ENCODE assay signal across 10 cellular contexts in genomic region chr7:22640269-22640668, GRCh38.
A peak's percentile ranks its signal among the peaks of the same experiment; 100 is the strongest.
DNase-seq lines count a peak whose midpoint lies in the region; ATAC-seq, FAIRE-seq and TF ChIP-seq lines count a peak whose summit lies in the region.
"Had no signal": no experiment of that assay in that cellular context is flagged by ENCODE, and none has a peak within 500 bp of the region (broad histone marks: within the 10 kb centered on the region; RNA-seq: fewer than 3 reads in every experiment).

No MANE protein-coding gene starts in this region.

- peak; percentile 51 to 59 for DNase-seq in activated T-cell treated with anti-CD3 and anti-CD28 coated beads, Interleukin-2, amount 50 U/mL, for 48 hours
- DNase-seq in prostate gland (ENCODE audit: low spot score) (no peak), ureter (ENCODE audit: low spot score) (no peak), NOMO-1 treated with DMSO at 0.1 percent for 48 hours (lab: John Stamatoyannopoulos, UW; ENCODE audit: unreplicated experiment) (no peak), HepG2 (ENCODE audit: low spot score) (no peak)
- DNase-seq: COR-L47, T-helper 17 cell had no signal

- no peak for FAIRE-seq in HepG2 (lab: Jason Lieb, UNC)

- no peak for TF ChIP-seq RAD21 in HepG2 (CRISPR knock-in tag; IDR thresholded peaks at IDR 0.05)

- H3K4me3 ChIP-seq in prostate gland (no peak overlapping the region), HepG2 (replicated peaks in 1 of 3; ENCODE audit: insufficient read depth in 1 of 3, low read depth in 2 of 3, low read length in 3 of 3) (no peak overlapping the region)

- H3K4me2 ChIP-seq in HepG2 (ENCODE audit: low read depth, low read length) = no peak overlapping the region

- H4K20me1 ChIP-seq in HepG2 (ENCODE audit: insufficient read depth, low read length) = no peaks in the 10 kb centered on the region

- ATAC-seq in GM18498 (IDR thresholded peaks at IDR 0.05; ENCODE audit: unreplicated experiment) (peak; percentile 98), GM19455 (IDR thresholded peaks at IDR 0.05; ENCODE audit: unreplicated experiment) (peak; percentile 98), HG03045 (IDR thresholded peaks at IDR 0.05; ENCODE audit: unreplicated experiment) (peak; percentile 92), HepG2 (no peak)
- ATAC-seq: T-helper 17 cell had no signal

- TF ChIP-seq EP300 in HepG2 (IDR thresholded peaks at IDR 0.05; ENCODE audit: low read depth in 2 of 2, low read length in 2 of 2) (no peak), HepG2 (CRISPR knock-in tag; IDR thresholded peaks at IDR 0.05; ENCODE audit: borderline replicate concordance) (no peak)

- WGBS in prostate gland = 93% methylated on average over 8 of the region's 8 CpGs
- 47% methylated on average over 8 of the region's 8 CpGs for WGBS in HepG2 (ENCODE audit: low lambda C conversion rate)

- no peak for TF ChIP-seq CTCF in prostate gland (IDR thresholded peaks at IDR 0.05)
- no peak for TF ChIP-seq CTCF in HepG2 (CRISPR knock-in tag; IDR thresholded peaks at IDR 0.05)

- H3K27ac ChIP-seq in prostate gland = no peak overlapping the region
- no peak overlapping the region for H3K27ac ChIP-seq in HepG2 (ENCODE audit: extremely low read length, insufficient read depth, low read length)

- H3K4me1 ChIP-seq in prostate gland (replicated peaks) (no peaks in the 10 kb centered on the region), HepG2 (ENCODE audit: insufficient read depth, low read length) (no peaks in the 10 kb centered on the region)

- TF ChIP-seq POLR2A in prostate gland (IDR thresholded peaks at IDR 0.05) (no peak), HepG2 (IDR thresholded peaks at IDR 0.05; ENCODE audit: insufficient read depth in 1 of 2, low read depth in 2 of 2, low read length in 2 of 2) (no peak)

- intact Hi-C loops in prostate gland (cut with DNase I) (no loop called here), HepG2 (cut with micrococcal nuclease; ENCODE audit: unreplicated experiment) (no loop called here)

- CTCF ChIA-PET in HepG2 (lab: Yijun Ruan, JAX; ENCODE audit: low intra/inter-chr PET ratio, low total read pairs) = no interaction called here

- no peak overlapping the region for H3K9ac ChIP-seq in HepG2 (ENCODE audit: insufficient read depth, low read depth, low read length)

- peaks cover 4% of the 10 kb centered on the region for H3K27me3 ChIP-seq in prostate gland (replicated peaks; ENCODE audit: insufficient read depth)
- 0 out of 5 replicates have a peak, but pooled peaks cover 0 to 2% of the 10 kb centered on the region in 2 experiments for H3K27me3 ChIP-seq in HepG2 (ENCODE audit: control insufficient read depth in 1 of 2, insufficient read depth in 2 of 2, low read length in 2 of 2)

- H3K36me3 ChIP-seq in prostate gland (no peaks in the 10 kb centered on the region), HepG2 (replicated peaks in 1 of 2; ENCODE audit: control insufficient read depth in 1 of 2, insufficient read depth in 2 of 2, low read length in 2 of 2) (no peaks in the 10 kb centered on the region)

- no TSS peak for BruUV-seq in HepG2 (replicated peaks; lab: Mats Ljungman, UMichigan)

- POLR2A ChIA-PET in HepG2 (lab: Yijun Ruan, JAX) = no interaction called here

- H3K79me2 ChIP-seq in HepG2 (ENCODE audit: insufficient read depth, low read length) = no peaks in the 10 kb centered on the region

- no peak overlapping the region for H2AFZ ChIP-seq in HepG2 (ENCODE audit: low read length)

- in situ Hi-C loops in HepG2 (cut with HindIII; ENCODE audit: extremely low pct_ligation_motif_present, low pct_unique_long_range_greater_than_20kb) = no loop called here

- H3K9me3 ChIP-seq in prostate gland = no peaks in the 10 kb centered on the region
- H3K9me3 ChIP-seq in HepG2 (ENCODE audit: low read length) = peaks cover 31% of the 10 kb centered on the region

TF ChIP-seq in HepG2, 621 proteins besides CTCF, POLR2A, EP300 and RAD21:
- TF ChIP-seq HOXD1 (CRISPR knock-in tag; IDR thresholded peaks at IDR 0.05) = no peak
- TF ChIP-seq ZNF280B (CRISPR knock-in tag; IDR thresholded peaks at IDR 0.05; ENCODE audit: borderline replicate concordance) = no peak
- TF ChIP-seq TEAD3 (CRISPR knock-in tag; optimal IDR thresholded peaks at IDR 0.05; ENCODE audit: borderline replicate concordance) = no peak
- TF ChIP-seq ZNF749 (CRISPR knock-in tag; IDR thresholded peaks at IDR 0.05; ENCODE audit: borderline replicate concordance) = no peak
- no peak for TF ChIP-seq MNT (IDR thresholded peaks at IDR 0.05)
- no peak for TF ChIP-seq ZBTB14 (CRISPR knock-in tag; IDR thresholded peaks at IDR 0.05)
- no peak for TF ChIP-seq DMTF1 (CRISPR knock-in tag; IDR thresholded peaks at IDR 0.05)
- TF ChIP-seq ZFP41 (CRISPR knock-in tag; IDR thresholded peaks at IDR 0.05; ENCODE audit: borderline replicate concordance) = no peak
- no peak for TF ChIP-seq LCORL (IDR thresholded peaks at IDR 0.05)
- no peak for TF ChIP-seq LCORL (CRISPR knock-in tag; IDR thresholded peaks at IDR 0.05)
- no peak for TF ChIP-seq SIN3A (IDR thresholded peaks at IDR 0.05; ENCODE audit: borderline replicate concordance, low read depth, low read length)
- no peak for TF ChIP-seq DMAP1 (CRISPR knock-in tag; IDR thresholded peaks at IDR 0.05)
- no peak for TF ChIP-seq KAT7 (CRISPR knock-in tag; IDR thresholded peaks at IDR 0.05; ENCODE audit: borderline replicate concordance)
- no peak for TF ChIP-seq SAP130 (CRISPR knock-in tag; IDR thresholded peaks at IDR 0.05; ENCODE audit: low read depth)
- no peak for TF ChIP-seq ZNF598 (CRISPR knock-in tag; IDR thresholded peaks at IDR 0.05; ENCODE audit: borderline replicate concordance)

Comparison
In these comparisons a context has a peak if more than half of its experiments do, and no peak if none do; other contexts are left out.
1. DNase-seq: peak in activated T-cell treated with anti-CD3 and anti-CD28 coated beads, Interleukin-2, amount 50 U/mL, for 48 hours (2 of 2); none in prostate gland (single experiment), ureter (single experiment), NOMO-1 treated with DMSO at 0.1 percent for 48 hours (single experiment) and HepG2 (single experiment).